Comparison of ENCODE assay signal across 1 cellular context in the genomic region with DNA sequence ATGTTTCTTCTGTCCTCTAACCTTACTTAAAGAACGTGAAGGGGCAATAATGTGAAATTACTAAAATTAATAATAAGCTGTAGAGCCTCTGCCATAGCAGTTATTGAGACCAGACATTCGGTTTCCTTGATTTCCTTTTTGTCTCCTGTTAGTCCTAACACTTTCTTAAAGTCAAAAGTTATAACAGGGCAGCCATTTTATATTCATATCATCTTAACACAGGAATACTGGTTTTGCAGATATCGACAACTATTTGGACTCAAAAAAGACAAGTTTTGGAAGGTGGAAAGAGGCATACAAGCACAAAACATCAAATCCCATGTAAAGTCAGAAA.
TF ChIP-seq lines count a peak whose summit lies in the region.

No MANE protein-coding gene starts in this region.

TF ChIP-seq in SK-N-SH, 30 proteins besides CTCF, POLR2A, EP300 and RAD21 (continued from another document):
- TF ChIP-seq PBX3 (IDR thresholded peaks at IDR 0.05) (no peak), YY1 (IDR thresholded peaks at IDR 0.05; ENCODE audit: low read depth) (no peak)
- TF ChIP-seq, protein P1, sequence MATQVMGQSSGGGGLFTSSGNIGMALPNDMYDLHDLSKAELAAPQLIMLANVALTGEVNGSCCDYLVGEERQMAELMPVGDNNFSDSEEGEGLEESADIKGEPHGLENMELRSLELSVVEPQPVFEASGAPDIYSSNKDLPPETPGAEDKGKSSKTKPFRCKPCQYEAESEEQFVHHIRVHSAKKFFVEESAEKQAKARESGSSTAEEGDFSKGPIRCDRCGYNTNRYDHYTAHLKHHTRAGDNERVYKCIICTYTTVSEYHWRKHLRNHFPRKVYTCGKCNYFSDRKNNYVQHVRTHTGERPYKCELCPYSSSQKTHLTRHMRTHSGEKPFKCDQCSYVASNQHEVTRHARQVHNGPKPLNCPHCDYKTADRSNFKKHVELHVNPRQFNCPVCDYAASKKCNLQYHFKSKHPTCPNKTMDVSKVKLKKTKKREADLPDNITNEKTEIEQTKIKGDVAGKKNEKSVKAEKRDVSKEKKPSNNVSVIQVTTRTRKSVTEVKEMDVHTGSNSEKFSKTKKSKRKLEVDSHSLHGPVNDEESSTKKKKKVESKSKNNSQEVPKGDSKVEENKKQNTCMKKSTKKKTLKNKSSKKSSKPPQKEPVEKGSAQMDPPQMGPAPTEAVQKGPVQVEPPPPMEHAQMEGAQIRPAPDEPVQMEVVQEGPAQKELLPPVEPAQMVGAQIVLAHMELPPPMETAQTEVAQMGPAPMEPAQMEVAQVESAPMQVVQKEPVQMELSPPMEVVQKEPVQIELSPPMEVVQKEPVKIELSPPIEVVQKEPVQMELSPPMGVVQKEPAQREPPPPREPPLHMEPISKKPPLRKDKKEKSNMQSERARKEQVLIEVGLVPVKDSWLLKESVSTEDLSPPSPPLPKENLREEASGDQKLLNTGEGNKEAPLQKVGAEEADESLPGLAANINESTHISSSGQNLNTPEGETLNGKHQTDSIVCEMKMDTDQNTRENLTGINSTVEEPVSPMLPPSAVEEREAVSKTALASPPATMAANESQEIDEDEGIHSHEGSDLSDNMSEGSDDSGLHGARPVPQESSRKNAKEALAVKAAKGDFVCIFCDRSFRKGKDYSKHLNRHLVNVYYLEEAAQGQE (IDR thresholded peaks at IDR 0.05; ENCODE audit: low read depth, low read length), result no peak
TF ChIP-seq in SK-N-SH: peak in this region for 0.
